In genomic region chr4:38139187-38139586, GRCh38 we compare ENCODE assay signal across 1 cellular context.
TF ChIP-seq lines count a peak whose summit lies in the region.

No MANE protein-coding gene starts in this region.

TF ChIP-seq in IMR-90, 13 proteins besides CTCF, POLR2A, EP300 and RAD21 (continued from another document):
- TF ChIP-seq RFX5 (IDR thresholded peaks at IDR 0.05; ENCODE audit: low read depth, low read length) (no peak), NFE2L2 (IDR thresholded peaks at IDR 0.05; ENCODE audit: low read depth, low read length) (no peak), FOS (IDR thresholded peaks at IDR 0.05; ENCODE audit: low read depth, low read length) (no peak)
TF ChIP-seq in IMR-90: peak in this region for 0.
